Comparison of ENCODE assay signal across 1 cellular context in the genomic region with DNA sequence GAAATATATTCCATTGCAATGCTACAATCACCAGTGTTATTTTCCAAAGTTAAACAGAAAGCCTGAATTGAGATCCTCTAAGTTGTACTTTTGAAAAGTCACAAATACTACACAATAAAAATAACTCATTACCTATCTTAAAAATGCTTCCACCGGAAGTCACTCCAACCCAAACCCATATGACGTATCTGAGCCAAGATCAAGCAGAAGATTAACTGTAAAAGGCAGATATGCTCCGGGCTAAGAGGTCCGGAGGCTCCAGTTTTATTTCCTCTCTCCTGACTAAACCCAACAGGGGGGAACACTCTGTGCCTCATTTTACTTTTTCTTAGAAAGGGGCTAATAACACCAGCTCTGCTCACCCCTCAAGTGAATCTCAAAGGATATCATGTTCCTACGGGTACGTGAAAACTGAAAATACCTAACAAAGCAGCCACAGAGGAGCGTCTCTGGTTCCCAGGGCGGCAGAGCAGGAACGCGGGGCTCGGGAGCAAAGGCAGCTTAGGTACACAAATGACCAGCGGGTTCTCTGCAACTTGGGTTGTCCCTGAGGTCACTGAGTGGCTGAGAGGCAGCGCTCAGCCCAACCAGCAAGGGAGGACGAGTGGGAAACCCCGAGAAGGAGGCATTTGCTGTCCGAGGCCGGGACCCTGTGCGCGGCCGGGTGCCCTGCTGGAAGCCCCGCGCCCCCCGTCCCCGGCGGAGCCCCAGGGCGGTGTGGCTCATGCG.
TF ChIP-seq lines count a peak whose summit lies in the region.

No MANE protein-coding gene starts in this region.

TF ChIP-seq in IMR-90, 13 proteins besides CTCF, POLR2A, EP300 and RAD21:
- no peak for TF ChIP-seq RCOR1 (IDR thresholded peaks at IDR 0.05; ENCODE audit: insufficient replicate concordance, low read length)
- TF ChIP-seq SMC3 (IDR thresholded peaks at IDR 0.05; ENCODE audit: low read depth, low read length), result no peak
- no peak for TF ChIP-seq CHD1 (IDR thresholded peaks at IDR 0.05; ENCODE audit: low read depth, low read length)
- no peak for TF ChIP-seq NFE2L2 (IDR thresholded peaks at IDR 0.05; ENCODE audit: low read depth, low read length)
- TF ChIP-seq, protein P1, sequence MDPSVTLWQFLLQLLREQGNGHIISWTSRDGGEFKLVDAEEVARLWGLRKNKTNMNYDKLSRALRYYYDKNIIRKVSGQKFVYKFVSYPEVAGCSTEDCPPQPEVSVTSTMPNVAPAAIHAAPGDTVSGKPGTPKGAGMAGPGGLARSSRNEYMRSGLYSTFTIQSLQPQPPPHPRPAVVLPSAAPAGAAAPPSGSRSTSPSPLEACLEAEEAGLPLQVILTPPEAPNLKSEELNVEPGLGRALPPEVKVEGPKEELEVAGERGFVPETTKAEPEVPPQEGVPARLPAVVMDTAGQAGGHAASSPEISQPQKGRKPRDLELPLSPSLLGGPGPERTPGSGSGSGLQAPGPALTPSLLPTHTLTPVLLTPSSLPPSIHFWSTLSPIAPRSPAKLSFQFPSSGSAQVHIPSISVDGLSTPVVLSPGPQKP (IDR thresholded peaks at IDR 0.05; ENCODE audit: borderline replicate concordance, low read depth, low read length), result no peak
- no peak for TF ChIP-seq CEBPB (IDR thresholded peaks at IDR 0.05; ENCODE audit: low read depth, low read length)
- TF ChIP-seq MXI1 (IDR thresholded peaks at IDR 0.05; ENCODE audit: borderline replicate concordance, low read depth, low read length), result no peak
- TF ChIP-seq MAZ (IDR thresholded peaks at IDR 0.05; ENCODE audit: borderline replicate concordance, low read depth, low read length), result no peak
- TF ChIP-seq BHLHE40 (IDR thresholded peaks at IDR 0.05; ENCODE audit: low read depth, low read length), result no peak
- TF ChIP-seq MAFK (IDR thresholded peaks at IDR 0.05; ENCODE audit: low read depth, low read length), result no peak
- no peak for TF ChIP-seq RFX5 (IDR thresholded peaks at IDR 0.05; ENCODE audit: low read depth, low read length)
